In the genomic region with DNA sequence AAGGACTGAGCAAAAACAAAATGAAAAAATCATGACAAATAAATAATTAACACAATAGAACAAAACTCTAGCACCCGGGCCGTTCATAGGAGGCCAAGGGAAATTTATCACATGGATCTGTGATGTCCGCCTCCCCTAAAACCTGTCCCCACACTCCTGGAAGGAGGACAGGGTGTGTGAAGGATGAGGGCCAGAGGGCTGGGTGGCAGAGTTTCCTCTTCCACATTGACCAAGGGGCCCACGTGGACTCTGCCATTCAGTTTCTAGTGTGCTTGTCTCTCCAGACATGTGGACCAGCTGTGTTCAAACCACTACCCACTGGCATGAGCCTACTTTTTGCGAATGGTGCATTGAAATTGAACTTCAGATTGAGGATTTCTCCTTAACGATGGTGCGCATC, we compare ENCODE assay signal across 32 cellular contexts. TPM values are rescaled to one million over a fixed set of nuclear protein-coding genes. Genes with fewer than 3 reads are reported as not detected.
"Had no signal": no experiment of that assay in that cellular context is flagged by ENCODE, and none has a peak within 500 bp of the region (broad histone marks: within the 10 kb centered on the region; RNA-seq: fewer than 3 reads in every experiment).

No MANE protein-coding gene starts in this region.

- H3K4me3 Mint-ChIP-seq: stimulated activated effector memory CD8-positive, alpha-beta T cell treated with anti-CD3 and anti-CD28 coated beads, Interleukin-12 subunit alpha, Interleukin-12 subunit beta, amount 100 ng/mL, for 72 hours; stimulated activated memory B cell treated with anti-CD40 and anti-IgM and Interleukin-4, amounts not matched to agents 10 μg/mL and 1 μg/mL and 100 μg/mL, for 72 hours; stimulated activated naive B cell treated with anti-CD40 and anti-IgM and Interleukin-4, amounts not matched to agents 10 μg/mL and 1 μg/mL and 100 μg/mL, for 72 hours; stimulated activated naive CD8-positive, alpha-beta T cell treated with anti-CD3 and anti-CD28 coated beads, Interleukin-15, amount 100 ng/mL, for 72 hours; stimulated activated naive CD8-positive, alpha-beta T cell treated with anti-CD3 and anti-CD28 coated beads, Interleukin-15, Interleukin-2, amounts not matched to agents 100 ng/mL and 50 ng/mL, for 24 hours; type B pancreatic cell had no signal

- H3K9me3 Mint-ChIP-seq: stimulated activated effector memory CD8-positive, alpha-beta T cell treated with anti-CD3 and anti-CD28 coated beads, Interleukin-12 subunit alpha, Interleukin-12 subunit beta, amount 100 ng/mL, for 72 hours; stimulated activated memory B cell treated with anti-CD40 and anti-IgM and Interleukin-4, amounts not matched to agents 10 μg/mL and 1 μg/mL and 100 μg/mL, for 72 hours; stimulated activated naive B cell treated with anti-CD40 and anti-IgM and Interleukin-4, amounts not matched to agents 10 μg/mL and 1 μg/mL and 100 μg/mL, for 72 hours; stimulated activated naive CD8-positive, alpha-beta T cell treated with anti-CD3 and anti-CD28 coated beads, Interleukin-15, amount 100 ng/mL, for 72 hours; stimulated activated naive CD8-positive, alpha-beta T cell treated with anti-CD3 and anti-CD28 coated beads, Interleukin-15, Interleukin-2, amounts not matched to agents 100 ng/mL and 50 ng/mL, for 24 hours; type B pancreatic cell had no signal

- H3K27ac Mint-ChIP-seq: stimulated activated effector memory CD8-positive, alpha-beta T cell treated with anti-CD3 and anti-CD28 coated beads, Interleukin-12 subunit alpha, Interleukin-12 subunit beta, amount 100 ng/mL, for 72 hours; stimulated activated memory B cell treated with anti-CD40 and anti-IgM and Interleukin-4, amounts not matched to agents 10 μg/mL and 1 μg/mL and 100 μg/mL, for 72 hours; stimulated activated naive B cell treated with anti-CD40 and anti-IgM and Interleukin-4, amounts not matched to agents 10 μg/mL and 1 μg/mL and 100 μg/mL, for 72 hours; stimulated activated naive CD8-positive, alpha-beta T cell treated with anti-CD3 and anti-CD28 coated beads, Interleukin-15, amount 100 ng/mL, for 72 hours; stimulated activated naive CD8-positive, alpha-beta T cell treated with anti-CD3 and anti-CD28 coated beads, Interleukin-15, Interleukin-2, amounts not matched to agents 100 ng/mL and 50 ng/mL, for 24 hours; type B pancreatic cell had no signal

- ATAC-seq: stimulated activated effector memory CD8-positive, alpha-beta T cell treated with anti-CD3 and anti-CD28 coated beads, Interleukin-12 subunit alpha, Interleukin-12 subunit beta, amount 100 ng/mL, for 72 hours; stimulated activated memory B cell treated with anti-CD40 and anti-IgM and Interleukin-4, amounts not matched to agents 10 μg/mL and 1 μg/mL and 100 μg/mL, for 72 hours; stimulated activated naive B cell treated with anti-CD40 and anti-IgM and Interleukin-4, amounts not matched to agents 10 μg/mL and 1 μg/mL and 100 μg/mL, for 72 hours; stimulated activated naive CD8-positive, alpha-beta T cell treated with anti-CD3 and anti-CD28 coated beads, Interleukin-15, amount 100 ng/mL, for 72 hours; stimulated activated naive CD8-positive, alpha-beta T cell treated with anti-CD3 and anti-CD28 coated beads, Interleukin-15, Interleukin-2, amounts not matched to agents 100 U/mL and 50 U/mL, for 24 hours; upper lobe of right lung had no signal

- H3K36me3 Mint-ChIP-seq: stimulated activated effector memory CD8-positive, alpha-beta T cell treated with anti-CD3 and anti-CD28 coated beads, Interleukin-12 subunit alpha, Interleukin-12 subunit beta, amount 100 ng/mL, for 72 hours; stimulated activated memory B cell treated with anti-CD40 and anti-IgM and Interleukin-4, amounts not matched to agents 10 μg/mL and 1 μg/mL and 100 μg/mL, for 72 hours; stimulated activated naive B cell treated with anti-CD40 and anti-IgM and Interleukin-4, amounts not matched to agents 10 μg/mL and 1 μg/mL and 100 μg/mL, for 72 hours; type B pancreatic cell had no signal

- H3K4me1 Mint-ChIP-seq: stimulated activated effector memory CD8-positive, alpha-beta T cell treated with anti-CD3 and anti-CD28 coated beads, Interleukin-12 subunit alpha, Interleukin-12 subunit beta, amount 100 ng/mL, for 72 hours; stimulated activated memory B cell treated with anti-CD40 and anti-IgM and Interleukin-4, amounts not matched to agents 10 μg/mL and 1 μg/mL and 100 μg/mL, for 72 hours; stimulated activated naive B cell treated with anti-CD40 and anti-IgM and Interleukin-4, amounts not matched to agents 10 μg/mL and 1 μg/mL and 100 μg/mL, for 72 hours; stimulated activated naive CD8-positive, alpha-beta T cell treated with anti-CD3 and anti-CD28 coated beads, Interleukin-15, amount 100 ng/mL, for 72 hours had no signal

- DNase-seq: stimulated activated CD4-positive, alpha-beta T cell treated with anti-CD3 and anti-CD28 coated beads, Interleukin-2, amount 100 ng/mL, for 48 hours; stimulated activated CD4-positive, alpha-beta T cell treated with anti-CD3 and anti-CD28 coated beads, Interleukin-4, amount 100 ng/mL, for 1 hour; stimulated activated CD4-positive, alpha-beta T cell treated with anti-CD3 and anti-CD28 coated beads, Interleukin-4, amount 100 ng/mL, for 24 hours; stimulated activated CD4-positive, alpha-beta T cell treated with anti-CD3 and anti-CD28 coated beads, Interleukin-4, amount 100 ng/mL, for 4 hours; stimulated activated CD8-positive, alpha-beta memory T cell treated with anti-CD3 and anti-CD28 coated beads, Interleukin-4, amount 100 ng/mL, for 48 hours; stimulated activated naive B cell treated with anti-CD40 and anti-IgM and Interleukin-4, amounts not matched to agents 10 μg/mL and 1 μg/mL and 100 μg/mL, for 72 hours; stimulated activated naive CD4-positive, alpha-beta T cell; stimulated activated naive CD4-positive, alpha-beta T cell treated with Interleukin-2 at 50 U/mL for 16 hours; stimulated activated naive CD8-positive, alpha-beta T cell treated with anti-CD3 and anti-CD28 coated beads, Interleukin-15, amount 100 ng/mL, for 72 hours; stimulated activated naive CD8-positive, alpha-beta T cell treated with anti-CD3 and anti-CD28 coated beads, Interleukin-15, Interleukin-2, amounts not matched to agents 100 U/mL and 50 U/mL, for 24 hours; stomach; substantia nigra; testis; thyroid gland; tibial artery; transverse colon; trophoblast cell; upper lobe of left lung; upper lobe of right lung; uterus had no signal

RNA-seq across cellular contexts. Expression of gene FATE1, which starts 14.3 kb away (rescaled TPM):
- total RNA-seq: stomach, subcutaneous adipose tissue, suprapubic skin, temporal lobe, thoracic aorta, tibial nerve, transverse colon, upper lobe of right lung, ureter, urinary bladder, uterus, vagina had no signal

RNA-seq across cellular contexts. Expression of gene CNGA2, which starts 33.0 kb away (rescaled TPM):
- total RNA-seq: stomach, subcutaneous adipose tissue, suprapubic skin, temporal lobe, thoracic aorta, thyroid gland, tibial nerve, transverse colon, upper lobe of left lung, upper lobe of right lung, ureter, urinary bladder, uterus, vagina had no signal
